ENCODE assay signal across 8 cellular contexts in the genomic region with DNA sequence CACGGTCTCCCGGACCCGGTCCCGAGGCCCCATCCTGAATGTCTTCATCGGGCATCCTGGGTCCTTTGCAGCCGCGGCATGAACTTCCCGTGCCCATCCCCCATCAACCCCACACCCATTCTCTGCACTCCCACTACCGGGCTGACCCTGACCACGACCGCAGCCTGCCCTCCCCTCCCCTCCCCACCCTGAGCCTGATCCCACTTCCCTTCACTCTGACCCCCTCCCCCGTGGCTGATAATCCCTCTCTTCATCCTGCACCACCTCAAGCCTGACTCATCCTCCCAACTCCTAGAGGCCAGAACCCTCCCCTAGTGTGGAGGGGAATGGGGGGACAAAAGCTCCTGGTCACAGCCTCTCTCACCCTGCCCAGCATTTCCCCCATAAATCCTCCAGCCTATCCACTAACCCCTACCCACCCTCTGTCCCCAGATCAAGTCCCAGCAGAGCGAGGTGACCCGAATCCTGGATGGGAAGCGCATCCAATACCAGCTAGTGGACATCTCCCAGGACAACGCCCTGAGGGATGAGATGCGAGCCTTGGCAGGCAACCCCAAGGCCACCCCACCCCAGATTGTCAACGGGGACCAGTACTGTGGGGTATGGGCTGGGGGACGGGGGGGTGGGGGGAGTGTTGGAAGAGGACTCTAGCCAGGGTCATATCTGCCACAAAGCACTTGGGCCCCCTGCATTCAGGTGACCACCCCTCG. TPM values are rescaled to one million over a fixed set of nuclear protein-coding genes. Genes with fewer than 3 reads are reported as not detected.
DNase-seq lines count a peak whose midpoint lies in the region; ATAC-seq and TF ChIP-seq lines count a peak whose summit lies in the region.

No MANE protein-coding gene starts in this region.

- H3K4me3 Mint-ChIP-seq in CD8-positive, alpha-beta T cell: peak overlapping the region; percentile 89
- peak overlapping the region; percentile 89 for H3K4me3 Mint-ChIP-seq in activated CD4-positive, alpha-beta memory T cell treated with anti-CD3 and anti-CD28 coated beads for 36 hours

- peak overlapping the region; percentile 84 for H3K9ac ChIP-seq in HUES64 (ENCODE audit: low read depth, low read length)

- H3K4me1 ChIP-seq in CD8-positive, alpha-beta T cell (ENCODE audit: insufficient read depth, low read length): peaks cover 92% of the 10 kb centered on the region
- peaks cover 24% of the 10 kb centered on the region for H3K4me1 ChIP-seq in HUES64 (ENCODE audit: insufficient read depth, low read length)
- H3K4me1 ChIP-seq in heart right ventricle: peaks cover 23 to 99% (median 74%) of the 10 kb centered on the region in 9 donors
- peaks cover 55 to 69% of the 10 kb centered on the region in 2 donors for H3K4me1 ChIP-seq in gastrocnemius medialis

- CTCF ChIA-PET in CD8-positive, alpha-beta T cell (lab: Charles Lee): interaction anchor here (0.6 to 22.3 kb wide), 7 partner anchors 27 to 136 kb away, joined by 3 to 844 read pairs (median 5); a partner anchor contains a TSS
- CTCF ChIA-PET in activated CD4-positive, alpha-beta memory T cell treated with anti-CD3 and anti-CD28 coated beads for 36 hours (lab: Charles Lee): interaction anchor here (0.6 to 22.4 kb wide), 5 partner anchors 9 to 137 kb away, joined by 3 to 886 read pairs (median 18); a partner anchor contains a TSS

- no peaks in the 10 kb centered on the region for H3K27me3 Mint-ChIP-seq in CD8-positive, alpha-beta T cell (ENCODE audit: low read depth)
- H3K27me3 Mint-ChIP-seq in activated CD4-positive, alpha-beta memory T cell treated with anti-CD3 and anti-CD28 coated beads for 36 hours: no peaks in the 10 kb centered on the region

- TF ChIP-seq CTCF in CD8-positive, alpha-beta T cell (IDR thresholded peaks at IDR 0.05): no peak
- no peak for TF ChIP-seq CTCF in heart right ventricle (IDR thresholded peaks at IDR 0.05)
- TF ChIP-seq CTCF in gastrocnemius medialis (IDR thresholded peaks at IDR 0.05 in 4 of 5, conservative IDR thresholded peaks at IDR 0.05 in 1 of 5): no peak

- intact Hi-C loops in CD8-positive, alpha-beta T cell (cut with DNase I, micrococcal nuclease): no loop called here
- intact Hi-C loops in activated CD4-positive, alpha-beta memory T cell treated with anti-CD3 and anti-CD28 coated beads for 36 hours (cut with micrococcal nuclease): loop anchor here (10.0 kb wide), 1 partner anchor 414 kb away; a partner anchor contains a TSS
- intact Hi-C loops in heart right ventricle (cut with DNase I): no loop called here
- intact Hi-C loops in gastrocnemius medialis (cut with DNase I; ENCODE audit: low total_unique reads): no loop called here

- peaks cover 50% of the 10 kb centered on the region for H3K36me3 Mint-ChIP-seq in CD8-positive, alpha-beta T cell
- peaks cover 57% of the 10 kb centered on the region for H3K36me3 Mint-ChIP-seq in activated CD4-positive, alpha-beta memory T cell treated with anti-CD3 and anti-CD28 coated beads for 36 hours

- peak overlapping the region; percentile 69 for H3K27ac ChIP-seq in CD8-positive, alpha-beta T cell (ENCODE audit: low read depth, low read length)
- H3K27ac ChIP-seq in HUES64 (ENCODE audit: low read depth, low read length) (peak overlapping the region; percentile 86), heart right ventricle (peak overlapping the region; percentile 86 to 100 (median 95)), gastrocnemius medialis (peak overlapping the region; percentile 89 to 98 (median 93))

- POLR2A ChIA-PET in CD8-positive, alpha-beta T cell (lab: Charles Lee): interaction anchor here (0.7 to 21.5 kb wide), 6 partner anchors 9 to 98 kb away, joined by 3 to 666 read pairs (median 6); a partner anchor contains a TSS
- POLR2A ChIA-PET in activated CD4-positive, alpha-beta memory T cell treated with anti-CD3 and anti-CD28 coated beads for 36 hours (lab: Charles Lee): interaction anchor here (1.3 to 3.6 kb wide), 5 partner anchors 9 to 41 kb away, joined by 3 to 32 read pairs (median 10); a partner anchor contains a TSS

- TF ChIP-seq POLR2A in gastrocnemius medialis (IDR thresholded peaks at IDR 0.05) (no peak), GM18505 (IDR thresholded peaks at IDR 0.05; ENCODE audit: borderline replicate concordance, extremely low read depth, insufficient read depth, insufficient read length) (no peak)

- H3K36me3 ChIP-seq in CD8-positive, alpha-beta T cell (ENCODE audit: insufficient read depth, low read length): peaks cover 10% of the 10 kb centered on the region
- H3K36me3 ChIP-seq in HUES64 (ENCODE audit: insufficient read depth, low read length) (peaks cover 30% of the 10 kb centered on the region), heart right ventricle (peaks cover 0 to 56% (median 0%) of the 10 kb centered on the region in 9 donors), gastrocnemius medialis (peaks cover 0 to 26% of the 10 kb centered on the region in 2 donors)

- in situ Hi-C loops in gastrocnemius medialis (cut with MboI; ENCODE audit: low sequenced_read_pairs in 4 of 4): no loop called here

- ATAC-seq in CD8-positive, alpha-beta T cell: no peak
- ATAC-seq in heart right ventricle (peak in 2 of 8 donors; percentile 1 to 3), gastrocnemius medialis (no peak), GM19328 (IDR thresholded peaks at IDR 0.05; ENCODE audit: unreplicated experiment) (no peak), GM18505 (IDR thresholded peaks at IDR 0.05; ENCODE audit: unreplicated experiment) (no peak)

- H3K9me3 Mint-ChIP-seq in CD8-positive, alpha-beta T cell: no peaks in the 10 kb centered on the region
- H3K9me3 Mint-ChIP-seq in activated CD4-positive, alpha-beta memory T cell treated with anti-CD3 and anti-CD28 coated beads for 36 hours: no peaks in the 10 kb centered on the region

- peak overlapping the region; percentile 100 for H3K27ac Mint-ChIP-seq in CD8-positive, alpha-beta T cell
- H3K27ac Mint-ChIP-seq in activated CD4-positive, alpha-beta memory T cell treated with anti-CD3 and anti-CD28 coated beads for 36 hours: peak overlapping the region; percentile 91

- peak in 2 of 7 experiments; percentile 29 to 38 for DNase-seq in CD8-positive, alpha-beta T cell
- peak; percentile 46 for DNase-seq in activated CD4-positive, alpha-beta memory T cell treated with anti-CD3 and anti-CD28 coated beads for 36 hours
- DNase-seq in heart right ventricle (no peak), gastrocnemius medialis (no peak), NCI-H748 (lab: John Stamatoyannopoulos, UW; ENCODE audit: unreplicated experiment) (no peak)

- no peaks in the 10 kb centered on the region for H3K27me3 ChIP-seq in CD8-positive, alpha-beta T cell (ENCODE audit: insufficient read depth, low read length)
- H3K27me3 ChIP-seq in HUES64 (ENCODE audit: insufficient read depth, low read length) (no peaks in the 10 kb centered on the region), heart right ventricle (no peaks in the 10 kb centered on the region), gastrocnemius medialis (no peaks in the 10 kb centered on the region)

- H3K9me3 ChIP-seq in CD8-positive, alpha-beta T cell (ENCODE audit: low read length): no peaks in the 10 kb centered on the region
- H3K9me3 ChIP-seq in HUES64 (ENCODE audit: insufficient read depth, low read depth, low read length): no peaks in the 10 kb centered on the region
- H3K9me3 ChIP-seq in heart right ventricle: no peaks in the 10 kb centered on the region
- H3K9me3 ChIP-seq in gastrocnemius medialis: no peaks in the 10 kb centered on the region

- H3K4me1 Mint-ChIP-seq in CD8-positive, alpha-beta T cell (ENCODE audit: low read depth): peaks cover 91% of the 10 kb centered on the region
- H3K4me1 Mint-ChIP-seq in activated CD4-positive, alpha-beta memory T cell treated with anti-CD3 and anti-CD28 coated beads for 36 hours (ENCODE audit: low read depth): peaks cover 88% of the 10 kb centered on the region

- H3K4me3 ChIP-seq in CD8-positive, alpha-beta T cell (ENCODE audit: low read depth, low read length): peak overlapping the region; percentile 74
- H3K4me3 ChIP-seq in HUES64 (ENCODE audit: low read length) (peak overlapping the region; percentile 83), heart right ventricle (peak overlapping the region; percentile 58 to 99 (median 82)), gastrocnemius medialis (peak overlapping the region; percentile 75 to 84 (median 78))

- 28% methylated on average over 20 of the region's 20 CpGs for WGBS in HUES64
- WGBS in heart right ventricle, 2 donors: 32 to 33% methylated on average over 20 of the region's 20 CpGs

RNA-seq across cellular contexts. Expression of a gene that starts 0.6 kb away (rescaled TPM):
- 100 to 1,000 TPM; 187 to 191 TPM for total RNA-seq in CD8-positive, alpha-beta T cell
- 126 TPM for polyA plus RNA-seq in HUES64 (2013, experiment 1 of 2)
- polyA plus RNA-seq in HUES64 (2013, experiment 2 of 2): 173 TPM
- total RNA-seq in activated CD4-positive, alpha-beta memory T cell treated with anti-CD3 and anti-CD28 coated beads for 36 hours: 100 to 1,000 TPM; 305 to 320 TPM
- total RNA-seq in heart right ventricle: 100 to 1,000 TPM in 1 of 10 donors, 10 to 100 TPM in 9; 18.4 to 116 (median 25.2) TPM
- 100 to 1,000 TPM in 1 of 2 donors, 10 to 100 TPM in 1; 96.3 to 153 TPM for polyA plus RNA-seq in heart right ventricle
- 10 to 100 TPM; 10.3 to 16.9 (median 13.1) TPM for total RNA-seq in gastrocnemius medialis

RNA-seq across cellular contexts. Expression of a gene that starts 25.9 kb away (rescaled TPM):
- 10 to 100 TPM; 28.6 to 33.8 TPM for total RNA-seq in CD8-positive, alpha-beta T cell
- polyA plus RNA-seq in HUES64 (2013, experiment 1 of 2): 7.6 TPM
- 7.3 TPM for polyA plus RNA-seq in HUES64 (2013, experiment 2 of 2)
- total RNA-seq in activated CD4-positive, alpha-beta memory T cell treated with anti-CD3 and anti-CD28 coated beads for 36 hours: 10 to 100 TPM; 24.5 to 26.1 TPM
- total RNA-seq in heart right ventricle (10 to 100 TPM in 2 of 10 donors, 1 to 10 TPM in 8; 5.4 to 14.1 (median 7.1) TPM), gastrocnemius medialis (1 to 10 TPM; 2.7 to 3.8 (median 3.4) TPM)
- 10 to 100 TPM; 12.3 to 20.2 TPM for polyA plus RNA-seq in heart right ventricle

RNA-seq across cellular contexts. Expression of a gene that starts 37.3 kb away (rescaled TPM):
- total RNA-seq in CD8-positive, alpha-beta T cell: 100 to 1,000 TPM; 285 to 289 TPM
- 1.1 TPM for polyA plus RNA-seq in HUES64 (2013, experiment 1 of 2)
- 2.3 TPM for polyA plus RNA-seq in HUES64 (2013, experiment 2 of 2)
- total RNA-seq in activated CD4-positive, alpha-beta memory T cell treated with anti-CD3 and anti-CD28 coated beads for 36 hours: 100 to 1,000 TPM; 261 to 291 TPM
- total RNA-seq in heart right ventricle (10 to 100 TPM in 2 of 10 donors, 1 to 10 TPM in 8; 1.9 to 62.6 (median 5.1) TPM), gastrocnemius medialis (1 to 10 TPM in 2 of 4 donors, not detected in 2; 1.4 to 2.8 TPM)
- 10 to 100 TPM in 1 of 2 donors, 1 to 10 TPM in 1; 9.3 to 25.2 TPM for polyA plus RNA-seq in heart right ventricle

RNA-seq across cellular contexts. Expression of a gene that starts 46.5 kb away (rescaled TPM):
- total RNA-seq in CD8-positive, alpha-beta T cell: 1 to 10 TPM; 7.1 TPM
- 24.1 TPM for polyA plus RNA-seq in HUES64 (2013, experiment 1 of 2)
- polyA plus RNA-seq in HUES64 (2013, experiment 2 of 2): 26.1 TPM
- total RNA-seq in activated CD4-positive, alpha-beta memory T cell treated with anti-CD3 and anti-CD28 coated beads for 36 hours: 10 to 100 TPM; 30.3 to 32.6 TPM
- 10 to 100 TPM; 29.9 to 74.5 (median 53.8) TPM for total RNA-seq in heart right ventricle
- 10 to 100 TPM in 1 of 2 donors, 1 to 10 TPM in 1; 7.0 to 30.9 TPM for polyA plus RNA-seq in heart right ventricle
- total RNA-seq in gastrocnemius medialis: 10 to 100 TPM; 28.5 to 61.6 (median 41.3) TPM

Comparison
In these comparisons a context has a peak if more than half of its experiments do, and no peak if none do; other contexts are left out.
1. RNA of a gene that starts 37.3 kb away (total RNA-seq): 261 to 291 TPM in activated CD4-positive, alpha-beta memory T cell treated with anti-CD3 and anti-CD28 coated beads for 36 hours and 285 to 289 TPM in CD8-positive, alpha-beta T cell; 1.9 to 62.6 TPM in heart right ventricle and 1.4 to 2.8 TPM in gastrocnemius medialis; every median in the first group is over 4 times any median in the second.
2. Peak in every context shown above with its lines, with median percentiles within 50 percentile points of each other: H3K27ac ChIP-seq and H3K4me3 ChIP-seq.